8 cellular contexts compared by ENCODE assay signal in the genomic region with DNA sequence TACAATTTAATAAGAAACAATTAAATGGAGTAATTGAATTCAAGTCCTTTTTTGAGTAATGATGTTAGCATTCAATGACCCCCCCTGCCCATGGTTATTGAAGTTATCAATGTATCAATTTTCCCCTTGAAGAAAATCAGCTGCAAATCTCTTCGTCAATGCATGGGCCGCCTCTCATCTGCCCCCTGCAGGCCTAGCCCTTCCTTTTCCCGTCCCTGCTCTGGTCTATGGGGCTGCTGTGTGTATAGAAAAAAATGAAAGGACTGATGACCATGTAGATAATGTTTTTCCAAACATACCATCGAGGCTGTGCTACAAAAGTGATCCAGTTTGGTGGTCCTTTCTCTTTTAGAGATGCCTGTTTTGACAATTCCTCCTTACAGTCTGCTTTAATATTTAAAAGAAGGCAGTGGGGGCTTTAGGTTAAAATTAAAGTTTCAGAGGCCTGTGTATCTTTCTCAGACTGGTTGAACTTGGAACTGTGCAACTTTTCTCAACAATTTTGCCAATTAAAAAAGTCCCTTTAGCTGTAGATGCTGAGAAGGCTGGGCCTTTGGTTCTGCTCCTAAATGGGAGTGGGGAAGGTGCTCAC.
DNase-seq lines count a peak whose midpoint lies in the region; ATAC-seq and TF ChIP-seq lines count a peak whose summit lies in the region.

No MANE protein-coding gene starts in this region.

- peak; percentile 71 for TF ChIP-seq CTCF in GM10266 (IDR thresholded peaks at IDR 0.05; ENCODE audit: control insufficient read depth, insufficient read depth, low read depth, missing control alignments)
- peak; percentile 74 for TF ChIP-seq CTCF in astrocyte of the cerebellum (IDR thresholded peaks at IDR 0.05; ENCODE audit: low read depth, low read length, missing control alignments)
- TF ChIP-seq CTCF in omental fat pad (IDR thresholded peaks at IDR 0.05): no peak

- no peaks in the 10 kb centered on the region for H3K36me3 ChIP-seq in naive thymus-derived CD4-positive, alpha-beta T cell (ENCODE audit: control insufficient read depth in 2 of 3, insufficient read depth in 3 of 3, low read length in 3 of 3)

- H3K27ac ChIP-seq in naive thymus-derived CD4-positive, alpha-beta T cell (ENCODE audit: low read depth, low read length): no peak overlapping the region

- peak; percentile 70 for ATAC-seq in GM21723 (IDR thresholded peaks at IDR 0.05; ENCODE audit: unreplicated experiment)
- peak; percentile 50 for ATAC-seq in naive thymus-derived CD4-positive, alpha-beta T cell
- no peak for ATAC-seq in omental fat pad (ENCODE audit: low FRiP score)

- no peak overlapping the region for H3K4me3 ChIP-seq in astrocyte of the cerebellum (ENCODE audit: low read depth, low read length)
- no peak overlapping the region for H3K4me3 ChIP-seq in naive thymus-derived CD4-positive, alpha-beta T cell (ENCODE audit: low read length)

- peaks cover 0 to 5% of the 10 kb centered on the region in 2 donors for H3K4me1 ChIP-seq in naive thymus-derived CD4-positive, alpha-beta T cell (ENCODE audit: control insufficient read depth in 2 of 2, insufficient read depth in 2 of 2, low read length in 2 of 2)

- in situ Hi-C loops in astrocyte of the cerebellum (cut with HindIII; ENCODE audit: low sequenced_read_pairs): loop anchor here (25.0 kb wide), 1 partner anchor 194 kb away; no protein-coding TSS in a partner anchor

- H3K4me1 Mint-ChIP-seq in naive thymus-derived CD4-positive, alpha-beta T cell: peaks cover 6 to 46% (median 7%) of the 10 kb centered on the region in 7 donors
- H3K4me1 Mint-ChIP-seq in immature natural killer cell: peaks cover 7% of the 10 kb centered on the region in 2 donors

- peaks cover 15 to 40% (median 27%) of the 10 kb centered on the region in 5 donors for H3K27me3 Mint-ChIP-seq in naive thymus-derived CD4-positive, alpha-beta T cell
- H3K27me3 Mint-ChIP-seq in immature natural killer cell (ENCODE audit: low read depth in 3 of 3): peaks cover 7 to 17% (median 8%) of the 10 kb centered on the region in 3 donors

- CTCF ChIA-PET in naive thymus-derived CD4-positive, alpha-beta T cell (lab: Charles Lee): interaction anchor here (0.5 kb wide), 1 partner anchor 1332 kb away, joined by 3 read pairs; no protein-coding TSS in a partner anchor

- peak overlapping the region in 1 of 9 donors; percentile 59 for H3K27ac Mint-ChIP-seq in naive thymus-derived CD4-positive, alpha-beta T cell
- H3K27ac Mint-ChIP-seq in immature natural killer cell: no peak overlapping the region

- peak; percentile 44 for DNase-seq in GM10266 (ENCODE audit: extremely low spot score)
- peak; percentile 52 for DNase-seq in NCI-H69 (lab: John Stamatoyannopoulos, UW)
- no peak for DNase-seq in astrocyte of the cerebellum (ENCODE audit: low read depth)
- DNase-seq in naive thymus-derived CD4-positive, alpha-beta T cell: peak in 2 of 9 donors; percentile 6 to 42
- DNase-seq in omental fat pad (ENCODE audit: low spot score): no peak
- DNase-seq in immature natural killer cell: no peak
- no peak for DNase-seq in GOT3 (lab: John Stamatoyannopoulos, UW)

- H3K4me3 Mint-ChIP-seq in naive thymus-derived CD4-positive, alpha-beta T cell: peak overlapping the region in 1 of 10 donors; percentile 5
- H3K4me3 Mint-ChIP-seq in immature natural killer cell: no peak overlapping the region

- no peaks in the 10 kb centered on the region for H3K36me3 Mint-ChIP-seq in naive thymus-derived CD4-positive, alpha-beta T cell
- no peaks in the 10 kb centered on the region for H3K36me3 Mint-ChIP-seq in immature natural killer cell

- peaks cover 0 to 5% (median 0%) of the 10 kb centered on the region in 11 donors for H3K9me3 Mint-ChIP-seq in naive thymus-derived CD4-positive, alpha-beta T cell
- no peaks in the 10 kb centered on the region for H3K9me3 Mint-ChIP-seq in immature natural killer cell

- intact Hi-C loops in naive thymus-derived CD4-positive, alpha-beta T cell (cut with micrococcal nuclease): loop anchor here in 1 of 2 donors (1.0 kb wide), 1 partner anchor 44 kb away; no protein-coding TSS in a partner anchor

- POLR2A ChIA-PET in naive thymus-derived CD4-positive, alpha-beta T cell (lab: Charles Lee): no interaction called here

- no peaks in the 10 kb centered on the region for H3K9me3 ChIP-seq in naive thymus-derived CD4-positive, alpha-beta T cell (ENCODE audit: control insufficient read depth in 2 of 3, low read length in 3 of 3)

- no peaks in the 10 kb centered on the region for H3K27me3 ChIP-seq in naive thymus-derived CD4-positive, alpha-beta T cell (ENCODE audit: control insufficient read depth in 2 of 2, insufficient read depth in 2 of 2, low read length in 2 of 2)

Comparison
In these comparisons a context has a peak if more than half of its experiments do, and no peak if none do; other contexts are left out.
1. DNase-seq: peak in GM10266 (single experiment) and NCI-H69 (single experiment); none in astrocyte of the cerebellum (single experiment), omental fat pad (single experiment), immature natural killer cell (0 of 3) and GOT3 (single experiment).
2. CTCF ChIP-seq: peak in GM10266 (single experiment) and astrocyte of the cerebellum (single experiment); none in omental fat pad (0 of 3).